Comparison of ENCODE assay signal across 2 cellular contexts in the genomic region with DNA sequence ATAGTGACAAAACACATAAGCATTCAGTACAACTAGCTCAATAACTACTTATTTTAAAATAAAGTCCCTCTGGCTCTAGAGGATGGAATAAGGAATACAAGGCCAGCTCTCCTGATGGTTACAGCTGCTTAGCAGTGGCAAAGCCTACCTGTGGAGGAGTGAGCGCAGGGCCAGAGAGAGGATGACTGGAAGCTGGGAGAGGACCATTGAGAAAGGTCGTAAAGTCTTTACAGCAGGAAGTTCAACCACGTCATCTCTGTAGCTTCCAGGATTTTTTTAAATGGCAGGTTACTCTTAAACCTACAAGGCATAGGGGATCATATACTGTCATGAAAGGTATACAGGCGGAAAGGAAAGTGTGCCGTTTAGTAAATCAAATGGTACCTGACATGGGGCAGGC.
TF ChIP-seq lines count a peak whose summit lies in the region.

No MANE protein-coding gene starts in this region.

TF ChIP-seq in A549, 52 proteins besides CTCF, POLR2A, EP300 and RAD21:
- TF ChIP-seq ZFP36 (IDR thresholded peaks at IDR 0.05; ENCODE audit: borderline replicate concordance, partially characterized antibody): no peak
- TF ChIP-seq RNF2 (IDR thresholded peaks at IDR 0.05; ENCODE audit: borderline replicate concordance, low read depth): no peak
- TF ChIP-seq FOSL2 (IDR thresholded peaks at IDR 0.05): no peak
- TF ChIP-seq FOSL2 (CRISPR knock-in tag; IDR thresholded peaks at IDR 0.05): no peak
- no peak for TF ChIP-seq NFE2L2 (conservative IDR thresholded peaks at IDR 0.05; ENCODE audit: low read length)
- no peak for TF ChIP-seq REST (IDR thresholded peaks at IDR 0.05)
- no peak for TF ChIP-seq RCOR1 (IDR thresholded peaks at IDR 0.05; ENCODE audit: low read depth, low read length)
- TF ChIP-seq BHLHE40 (IDR thresholded peaks at IDR 0.05; ENCODE audit: low read depth, low read length): no peak
- TF ChIP-seq HOXB13 (CRISPR knock-in tag; IDR thresholded peaks at IDR 0.05; ENCODE audit: low read depth): no peak
- no peak for TF ChIP-seq ZC3H11A (IDR thresholded peaks at IDR 0.05)
- TF ChIP-seq MAFK (IDR thresholded peaks at IDR 0.05; ENCODE audit: partially characterized antibody): no peak
- no peak for TF ChIP-seq CHD4 (IDR thresholded peaks at IDR 0.05; ENCODE audit: borderline replicate concordance)
- no peak for TF ChIP-seq HDAC2 (IDR thresholded peaks at IDR 0.05)

TF ChIP-seq in IMR-90, 13 proteins besides CTCF, POLR2A, EP300 and RAD21:
- no peak for TF ChIP-seq RCOR1 (IDR thresholded peaks at IDR 0.05; ENCODE audit: insufficient replicate concordance, low read length)
